Comparison of ENCODE assay signal across 10 cellular contexts in genomic region chr4:1794809-1795303, GRCh38. TPM values are rescaled to one million over a fixed set of nuclear protein-coding genes. Genes with fewer than 3 reads are reported as not detected.
DNase-seq lines count a peak whose midpoint lies in the region; ATAC-seq and TF ChIP-seq lines count a peak whose summit lies in the region.
"Had no signal": no experiment of that assay in that cellular context is flagged by ENCODE, and none has a peak within 500 bp of the region (broad histone marks: within the 10 kb centered on the region; RNA-seq: fewer than 3 reads in every experiment).

No MANE protein-coding gene starts in this region.

- peaks cover 28% of the 10 kb centered on the region for H3F3A ChIP-seq in neural progenitor cell (ENCODE audit: low read depth)

- H3K4me2 ChIP-seq in BLaER1 (peak overlapping the region; percentile 100), KMS-11 (no peak overlapping the region), neural progenitor cell (peak overlapping the region; percentile 97)

- peaks cover 5% of the 10 kb centered on the region for H3K36me3 Mint-ChIP-seq in effector memory CD8-positive, alpha-beta T cell (ENCODE audit: insufficient read depth)
- peaks cover 2% of the 10 kb centered on the region for H3K36me3 Mint-ChIP-seq in neural progenitor cell

- H2AFZ ChIP-seq in KMS-11 (ENCODE audit: low read depth) (no peak overlapping the region), neural progenitor cell (replicated peaks) (peak overlapping the region; percentile 65)

- intact Hi-C loops in gastrocnemius medialis (cut with DNase I; ENCODE audit: low total_unique reads) = no loop called here

- H3K4me3 Mint-ChIP-seq in effector memory CD8-positive, alpha-beta T cell = no peak overlapping the region
- peak overlapping the region; percentile 78 for H3K4me3 Mint-ChIP-seq in neural progenitor cell
- H3K4me3 Mint-ChIP-seq: dendritic cell treated with granulocyte-macrophage colony-stimulating factor and Interleukin-4, amounts not matched to agents 40 ng/mL and 50 ng/mL, for 4 days had no signal

- DNase-seq in effector memory CD8-positive, alpha-beta T cell = no peak
- DNase-seq in neural progenitor cell (ENCODE audit: low spot score) = peak; percentile 65
- no peak for DNase-seq in cerebellar cortex (ENCODE audit: low spot score)
- DNase-seq in gastrocnemius medialis = no peak
- DNase-seq: activated CD4-positive, alpha-beta T cell treated with anti-CD3 and anti-CD28 coated beads, Interleukin-2, amount 50 U/mL, for 1 hour had no signal

- H3K79me2 ChIP-seq in KMS-11 (ENCODE audit: insufficient read depth, low read depth) (peaks cover 26% of the 10 kb centered on the region; the same call in 1 of the 2 replicates), neural progenitor cell (ENCODE audit: low read depth) (peaks cover 42% of the 10 kb centered on the region)

- H3K9me3 Mint-ChIP-seq in effector memory CD8-positive, alpha-beta T cell = no peaks in the 10 kb centered on the region
- H3K9me3 Mint-ChIP-seq in neural progenitor cell = no peaks in the 10 kb centered on the region
- H3K9me3 Mint-ChIP-seq: dendritic cell treated with granulocyte-macrophage colony-stimulating factor and Interleukin-4, amounts not matched to agents 40 ng/mL and 50 ng/mL, for 4 days had no signal

- H4K20me1 ChIP-seq in BLaER1 (peaks cover 70% of the 10 kb centered on the region), KMS-11 (ENCODE audit: insufficient read depth) (no peaks in the 10 kb centered on the region), neural progenitor cell (ENCODE audit: low read depth) (peaks cover 53% of the 10 kb centered on the region)

- no peak for TF ChIP-seq POLR2A in gastrocnemius medialis (IDR thresholded peaks at IDR 0.05)

- H3K36me3 ChIP-seq in BLaER1 (no peaks in the 10 kb centered on the region), KMS-11 (ENCODE audit: insufficient read depth) (peaks cover 3% of the 10 kb centered on the region; the same call in 1 of the 2 replicates), neural progenitor cell (no peaks in the 10 kb centered on the region), gastrocnemius medialis (no peaks in the 10 kb centered on the region)

- TF ChIP-seq CTCF in KMS-11 (conservative IDR thresholded peaks at IDR 0.05; ENCODE audit: low read depth, low read length) (no peak), neural progenitor cell (IDR thresholded peaks at IDR 0.05) (no peak), gastrocnemius medialis (IDR thresholded peaks at IDR 0.05 in 4 of 5, conservative IDR thresholded peaks at IDR 0.05 in 1 of 5) (no peak)

- H3K4me1 ChIP-seq in BLaER1 = peaks cover 28% of the 10 kb centered on the region
- peaks cover 9% of the 10 kb centered on the region for H3K4me1 ChIP-seq in KMS-11 (ENCODE audit: low read depth, poor library complexity, severe bottlenecking)
- peaks cover 19% of the 10 kb centered on the region for H3K4me1 ChIP-seq in neural progenitor cell
- H3K4me1 ChIP-seq in gastrocnemius medialis = peaks cover 0 to 6% of the 10 kb centered on the region in 2 donors

- ATAC-seq in effector memory CD8-positive, alpha-beta T cell (replicated peaks) = peak; percentile 28
- ATAC-seq in GM19467 (IDR thresholded peaks at IDR 0.05; ENCODE audit: unreplicated experiment) (no peak), HG03175 (IDR thresholded peaks at IDR 0.05; ENCODE audit: unreplicated experiment) (no peak), gastrocnemius medialis (no peak)

- H3K27ac ChIP-seq in BLaER1 = no peak overlapping the region
- peak overlapping the region; percentile 98 for H3K27ac ChIP-seq in KMS-11
- H3K27ac ChIP-seq in neural progenitor cell = no peak overlapping the region
- no peak overlapping the region for H3K27ac ChIP-seq in gastrocnemius medialis

- H3K27ac Mint-ChIP-seq in effector memory CD8-positive, alpha-beta T cell = no peak overlapping the region
- no peak overlapping the region for H3K27ac Mint-ChIP-seq in neural progenitor cell
- H3K27ac Mint-ChIP-seq: dendritic cell treated with granulocyte-macrophage colony-stimulating factor and Interleukin-4, amounts not matched to agents 40 ng/mL and 50 ng/mL, for 4 days had no signal

- no peaks in the 10 kb centered on the region for H3K4me1 Mint-ChIP-seq in effector memory CD8-positive, alpha-beta T cell (ENCODE audit: low read depth in 2 of 2)
- H3K4me1 Mint-ChIP-seq in neural progenitor cell = peaks cover 13% of the 10 kb centered on the region

- H3K9ac ChIP-seq in BLaER1 (no peak overlapping the region), KMS-11 (peak overlapping the region; percentile 96), neural progenitor cell (no peak overlapping the region)

- H3K9me3 ChIP-seq in BLaER1 (no peaks in the 10 kb centered on the region), neural progenitor cell (ENCODE audit: low read depth) (no peaks in the 10 kb centered on the region), gastrocnemius medialis (no peaks in the 10 kb centered on the region)

- peak overlapping the region; percentile 70 for H3K4me3 ChIP-seq in BLaER1
- no peak overlapping the region for H3K4me3 ChIP-seq in KMS-11 (IDR thresholded peaks at IDR 0.05; ENCODE audit: insufficient read depth, low read depth, low read length)
- peak overlapping the region; percentile 57 for H3K4me3 ChIP-seq in neural progenitor cell
- peak overlapping the region in 2 of 4 donors; percentile 35 to 38 for H3K4me3 ChIP-seq in gastrocnemius medialis

- H3K27me3 ChIP-seq in BLaER1 = peaks cover 94% of the 10 kb centered on the region
- peaks cover 6% of the 10 kb centered on the region for H3K27me3 ChIP-seq in KMS-11 (ENCODE audit: insufficient read depth, low read depth)
- H3K27me3 ChIP-seq in neural progenitor cell = peaks cover 60% of the 10 kb centered on the region
- H3K27me3 ChIP-seq in gastrocnemius medialis = peaks cover 44 to 52% (median 44%) of the 10 kb centered on the region in 3 donors

- H3K27me3 Mint-ChIP-seq in effector memory CD8-positive, alpha-beta T cell = peaks cover 14 to 57% of the 10 kb centered on the region in 2 donors
- H3K27me3 Mint-ChIP-seq in neural progenitor cell (ENCODE audit: insufficient read depth, low read depth) = peaks cover 21% of the 10 kb centered on the region

- in situ Hi-C loops in gastrocnemius medialis (cut with MboI; ENCODE audit: low sequenced_read_pairs in 4 of 4) = no loop called here

RNA-seq across cellular contexts. Expression of gene FGFR3, which starts 1.8 kb away (rescaled TPM):
- total RNA-seq in neural progenitor cell (ENCODE audit: low replicate concordance) = 4.8 and 17.0 TPM in 2 replicates
- under 1 TPM in 3 of 4 donors, not detected in 1; 0.15 to 0.51 (median 0.18) TPM for total RNA-seq in gastrocnemius medialis
